In the genomic region with DNA sequence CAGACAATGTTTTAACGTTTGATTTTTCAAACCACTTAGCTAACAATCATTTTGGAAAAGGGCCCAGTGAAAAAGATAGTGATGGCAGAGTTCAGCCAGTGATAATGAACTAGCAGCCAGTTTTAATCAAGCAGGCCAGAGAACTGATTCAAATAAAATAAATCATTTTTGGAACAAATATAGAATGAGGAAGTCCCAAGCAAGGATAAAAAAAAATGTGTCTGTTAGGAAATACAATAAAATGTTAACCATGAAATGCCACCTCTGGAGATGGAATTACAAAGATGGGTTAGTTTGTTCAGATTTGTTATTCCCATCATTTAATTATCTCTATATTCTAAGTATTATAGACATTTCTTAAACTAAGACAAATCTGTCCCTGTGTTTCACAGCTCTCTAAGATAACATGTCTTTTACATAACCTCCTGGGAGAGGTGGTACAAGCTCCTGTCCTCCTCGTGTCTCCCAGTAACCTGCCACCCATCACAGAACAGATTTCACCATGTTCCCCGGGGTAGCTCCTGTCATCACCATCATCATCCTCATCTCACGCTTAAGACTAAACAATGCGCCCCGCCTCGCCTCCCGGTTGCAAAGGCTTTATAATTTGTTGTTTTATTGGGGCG, we compare ENCODE assay signal across 8 cellular contexts. TPM values are rescaled to one million over a fixed set of nuclear protein-coding genes. Genes with fewer than 3 reads are reported as not detected.
DNase-seq lines count a peak whose midpoint lies in the region; ATAC-seq lines count a peak whose summit lies in the region.

No MANE protein-coding gene starts in this region.

- peak overlapping the region; percentile 82 for H3K27ac Mint-ChIP-seq in activated naive CD8-positive, alpha-beta T cell treated with anti-CD3 and anti-CD28 coated beads, Interleukin-2, amount 10 ng/mL, durations not matched to agents 7 days and 5 days
- peak overlapping the region; percentile 83 for H3K27ac Mint-ChIP-seq in stimulated activated naive CD8-positive, alpha-beta T cell treated with anti-CD3 and anti-CD28 coated beads, Interleukin-15, Interleukin-2, amounts not matched to agents 100 ng/mL and 50 ng/mL, for 24 hours

- H3K4me3 ChIP-seq in iPS-11a (ENCODE audit: low read depth, low read length): peak overlapping the region; percentile 70

- H3K36me3 Mint-ChIP-seq in activated naive CD8-positive, alpha-beta T cell treated with anti-CD3 and anti-CD28 coated beads, Interleukin-2, amount 10 ng/mL, durations not matched to agents 7 days and 5 days: peaks cover 7% of the 10 kb centered on the region
- H3K36me3 Mint-ChIP-seq in stimulated activated naive CD8-positive, alpha-beta T cell treated with anti-CD3 and anti-CD28 coated beads, Interleukin-15, Interleukin-2, amounts not matched to agents 100 ng/mL and 50 ng/mL, for 24 hours (ENCODE audit: low read depth): no peaks in the 10 kb centered on the region

- H3K9me3 Mint-ChIP-seq in activated naive CD8-positive, alpha-beta T cell treated with anti-CD3 and anti-CD28 coated beads, Interleukin-2, amount 10 ng/mL, durations not matched to agents 7 days and 5 days: no peaks in the 10 kb centered on the region
- H3K9me3 Mint-ChIP-seq in stimulated activated naive CD8-positive, alpha-beta T cell treated with anti-CD3 and anti-CD28 coated beads, Interleukin-15, Interleukin-2, amounts not matched to agents 100 ng/mL and 50 ng/mL, for 24 hours: no peaks in the 10 kb centered on the region

- peak; percentile 4 for ATAC-seq in HG03521 (IDR thresholded peaks at IDR 0.05; ENCODE audit: unreplicated experiment)
- peak; percentile 6 for ATAC-seq in activated naive CD8-positive, alpha-beta T cell treated with anti-CD3 and anti-CD28 coated beads, Interleukin-2, amount 10 ng/mL, durations not matched to agents 7 days and 5 days (ENCODE audit: low read depth)
- no peak for ATAC-seq in GM21576 (IDR thresholded peaks at IDR 0.05; ENCODE audit: unreplicated experiment)

- peak; percentile 48 for DNase-seq in DMS53 (lab: John Stamatoyannopoulos, UW)
- DNase-seq in DMS53 treated with DMSO at 0.1 percent for 48 hours (lab: John Stamatoyannopoulos, UW; ENCODE audit: unreplicated experiment): no peak
- DNase-seq in activated naive CD8-positive, alpha-beta T cell treated with anti-CD3 and anti-CD28 coated beads, Interleukin-2, amount 10 ng/mL, durations not matched to agents 7 days and 5 days: no peak
- no peak for DNase-seq in DMS79 (lab: John Stamatoyannopoulos, UW)

- H3K27me3 Mint-ChIP-seq in activated naive CD8-positive, alpha-beta T cell treated with anti-CD3 and anti-CD28 coated beads, Interleukin-2, amount 10 ng/mL, durations not matched to agents 7 days and 5 days: peaks cover 12% of the 10 kb centered on the region
- H3K27me3 Mint-ChIP-seq in stimulated activated naive CD8-positive, alpha-beta T cell treated with anti-CD3 and anti-CD28 coated beads, Interleukin-15, Interleukin-2, amounts not matched to agents 100 ng/mL and 50 ng/mL, for 24 hours: no peaks in the 10 kb centered on the region

- peaks cover 35% of the 10 kb centered on the region for H3K4me1 Mint-ChIP-seq in activated naive CD8-positive, alpha-beta T cell treated with anti-CD3 and anti-CD28 coated beads, Interleukin-2, amount 10 ng/mL, durations not matched to agents 7 days and 5 days
- peaks cover 55% of the 10 kb centered on the region for H3K4me1 Mint-ChIP-seq in stimulated activated naive CD8-positive, alpha-beta T cell treated with anti-CD3 and anti-CD28 coated beads, Interleukin-15, Interleukin-2, amounts not matched to agents 100 ng/mL and 50 ng/mL, for 24 hours (ENCODE audit: low read depth)

- POLR2A ChIA-PET in activated naive CD8-positive, alpha-beta T cell treated with anti-CD3 and anti-CD28 coated beads, Interleukin-2, amount 10 ng/mL, durations not matched to agents 7 days and 5 days (lab: Charles Lee): interaction anchor here (0.7 to 2.1 kb wide), 12 partner anchors 9 to 261 kb away, joined by 3 to 10 read pairs (median 4); a partner anchor contains a TSS

- H3K4me3 Mint-ChIP-seq in activated naive CD8-positive, alpha-beta T cell treated with anti-CD3 and anti-CD28 coated beads, Interleukin-2, amount 10 ng/mL, durations not matched to agents 7 days and 5 days: peak overlapping the region; percentile 91
- peak overlapping the region; percentile 94 for H3K4me3 Mint-ChIP-seq in stimulated activated naive CD8-positive, alpha-beta T cell treated with anti-CD3 and anti-CD28 coated beads, Interleukin-15, Interleukin-2, amounts not matched to agents 100 ng/mL and 50 ng/mL, for 24 hours

RNA-seq across cellular contexts. Expression of a gene that starts 1.0 kb away (rescaled TPM):
- 100 to 1,000 TPM; 113 to 122 TPM for total RNA-seq in activated naive CD8-positive, alpha-beta T cell treated with anti-CD3 and anti-CD28 coated beads, Interleukin-2, amount 10 ng/mL, durations not matched to agents 7 days and 5 days
